ENCODE assay signal across 21 cellular contexts in the genomic region with DNA sequence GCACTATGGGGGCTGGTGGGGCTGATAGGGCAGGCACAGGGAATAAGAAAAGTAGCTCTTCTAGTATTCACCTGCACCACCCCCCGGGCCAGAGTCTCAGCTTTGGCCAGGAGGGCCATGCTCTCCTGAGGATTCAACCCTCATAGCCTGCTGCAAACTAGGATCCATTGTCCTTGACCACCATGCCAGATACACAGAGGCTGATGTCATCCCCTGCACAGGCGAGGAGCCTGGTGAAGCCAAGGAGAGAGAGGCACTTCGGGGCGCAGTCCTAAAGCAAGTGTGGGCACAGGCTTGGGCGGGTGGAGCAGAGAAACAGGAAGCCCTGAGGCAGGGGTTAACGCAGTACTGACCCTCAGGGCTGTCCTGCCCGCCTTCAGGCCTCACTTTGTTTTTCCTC. TPM values are rescaled to one million over a fixed set of nuclear protein-coding genes. Genes with fewer than 3 reads are reported as not detected.
DNase-seq lines count a peak whose midpoint lies in the region; ATAC-seq, FAIRE-seq and TF ChIP-seq lines count a peak whose summit lies in the region.
"Had no signal": no experiment of that assay in that cellular context is flagged by ENCODE, and none has a peak within 500 bp of the region (broad histone marks: within the 10 kb centered on the region; RNA-seq: fewer than 3 reads in every experiment).

No MANE protein-coding gene starts in this region.

- TF ChIP-seq POLR2A in HepG2 (IDR thresholded peaks at IDR 0.05; ENCODE audit: insufficient read depth in 1 of 2, low read depth in 2 of 2, low read length in 2 of 2): no peak
- TF ChIP-seq POLR2A in prostate gland (IDR thresholded peaks at IDR 0.05): no peak

- CTCF ChIA-PET in HEK293 (lab: Yijun Ruan, JAX) (interaction anchor here (1.3 kb wide), 1 partner anchor 8 kb away, joined by 5 read pairs; no protein-coding TSS in a partner anchor), HepG2 (lab: Yijun Ruan, JAX; ENCODE audit: low intra/inter-chr PET ratio, low total read pairs) (no interaction called here)

- no peaks in the 10 kb centered on the region for H3K9me3 ChIP-seq in HEK293 (ENCODE audit: control insufficient read depth, insufficient read depth, low read depth, low read length)
- H3K9me3 ChIP-seq in adipocyte (ENCODE audit: control insufficient read depth, low read length): no peaks in the 10 kb centered on the region
- no peaks in the 10 kb centered on the region for H3K9me3 ChIP-seq in HepG2 (ENCODE audit: low read length)
- H3K9me3 ChIP-seq in skeletal muscle tissue (ENCODE audit: control insufficient read depth in 3 of 3, low read length in 3 of 3): no peaks in the 10 kb centered on the region
- H3K9me3 ChIP-seq in prostate gland: no peaks in the 10 kb centered on the region
- H3K9me3 ChIP-seq: SJSA1 had no signal

- H3K36me3 ChIP-seq in HEK293 (ENCODE audit: control insufficient read depth in 2 of 2, insufficient read depth in 1 of 2, low read length in 2 of 2) (peaks cover 0 to 99% of the 10 kb centered on the region in 2 experiments; a peak in 1 of 3 replicates), adipocyte (ENCODE audit: control insufficient read depth, insufficient read depth, low read length, severe bottlenecking) (peaks cover 39% of the 10 kb centered on the region), HepG2 (replicated peaks in 1 of 2; ENCODE audit: control insufficient read depth in 1 of 2, insufficient read depth in 2 of 2, low read length in 2 of 2) (peaks cover 54 to 94% of the 10 kb centered on the region in 2 experiments), skeletal muscle tissue (ENCODE audit: control insufficient read depth in 3 of 3, insufficient read depth in 3 of 3, low read length in 3 of 3) (peaks cover 32 to 57% (median 51%) of the 10 kb centered on the region in 3 donors), prostate gland (peaks cover 0 to 4% of the 10 kb centered on the region in 2 donors)

- no peaks in the 10 kb centered on the region for H3K4me1 ChIP-seq in HEK293 (ENCODE audit: control insufficient read depth, insufficient read depth, low read length)
- peaks cover 21% of the 10 kb centered on the region for H3K4me1 ChIP-seq in adipocyte (ENCODE audit: control insufficient read depth, insufficient read depth, low read length)
- H3K4me1 ChIP-seq in HepG2 (ENCODE audit: insufficient read depth, low read length): no peaks in the 10 kb centered on the region
- H3K4me1 ChIP-seq in skeletal muscle tissue (ENCODE audit: control insufficient read depth in 3 of 3, insufficient read depth in 3 of 3, low read length in 3 of 3): peaks cover 66 to 89% (median 70%) of the 10 kb centered on the region in 3 donors
- peaks cover 12% of the 10 kb centered on the region for H3K4me1 ChIP-seq in prostate gland (replicated peaks)
- H3K4me1 ChIP-seq: SJSA1 had no signal

- POLR2A ChIA-PET in HEK293 (lab: Yijun Ruan, JAX) (no interaction called here), HepG2 (lab: Yijun Ruan, JAX) (no interaction called here)

- WGBS in HepG2 (ENCODE audit: low lambda C conversion rate): 98% methylated on average over 7 of the region's 7 CpGs
- 93% methylated on average over 7 of the region's 7 CpGs for WGBS in prostate gland

- ATAC-seq in HepG2: no peak
- ATAC-seq: activated naive CD4-positive, alpha-beta T cell treated with anti-CD3 and anti-CD28 coated beads, Interleukin-2, amount 50 U/mL, for 72 hours; activated T-cell treated with anti-CD3 and anti-CD28 coated beads, Interleukin-2, amount 50 U/mL, for 4 hours; effector memory CD8-positive, alpha-beta T cell; naive thymus-derived CD4-positive, alpha-beta T cell had no signal

- no peak overlapping the region for H3K4me3 ChIP-seq in HEK293 (ENCODE audit: low read depth, low read length)
- H3K4me3 ChIP-seq in adipocyte (ENCODE audit: low read length): peak overlapping the region; percentile 25
- no peak overlapping the region for H3K4me3 ChIP-seq in HepG2 (replicated peaks in 1 of 3; ENCODE audit: insufficient read depth in 1 of 3, low read depth in 2 of 3, low read length in 3 of 3)
- H3K4me3 ChIP-seq in skeletal muscle tissue (ENCODE audit: low read length in 3 of 3): peak overlapping the region in 1 of 3 donors; percentile 53
- no peak overlapping the region for H3K4me3 ChIP-seq in prostate gland
- H3K4me3 ChIP-seq: hepatocyte, lung, SJSA1 had no signal

- BruUV-seq in HepG2 (replicated peaks; lab: Mats Ljungman, UMichigan): no TSS peak

- no peak overlapping the region for H3K4me2 ChIP-seq in HepG2 (ENCODE audit: low read depth, low read length)
- H3K4me2 ChIP-seq: hepatocyte had no signal

- H3K9ac ChIP-seq in adipocyte (ENCODE audit: low read length) (peak overlapping the region; percentile 48), HepG2 (ENCODE audit: insufficient read depth, low read depth, low read length) (no peak overlapping the region), skeletal muscle tissue (ENCODE audit: low read depth in 1 of 3, low read length in 3 of 3) (peak overlapping the region in 2 of 3 donors; percentile 40 to 64)

- H3K27ac ChIP-seq in HEK293 (ENCODE audit: extremely low read depth, low read depth, low read length): no peak overlapping the region
- no peak overlapping the region for H3K27ac ChIP-seq in HepG2 (ENCODE audit: extremely low read length, insufficient read depth, low read length)
- H3K27ac ChIP-seq in skeletal muscle tissue (ENCODE audit: low read depth, low read length): peak overlapping the region; percentile 84
- H3K27ac ChIP-seq in prostate gland: no peak overlapping the region
- H3K27ac ChIP-seq: hepatocyte, SJSA1 had no signal

- H3K27me3 ChIP-seq in adipocyte (replicated peaks; ENCODE audit: control insufficient read depth, insufficient read depth, low read length) (no peaks in the 10 kb centered on the region), HepG2 (ENCODE audit: control insufficient read depth in 1 of 2, insufficient read depth in 2 of 2, low read length in 2 of 2) (no peaks in the 10 kb centered on the region), skeletal muscle tissue (ENCODE audit: control insufficient read depth in 3 of 3, insufficient read depth in 3 of 3, low read length in 3 of 3) (no peaks in the 10 kb centered on the region), prostate gland (replicated peaks; ENCODE audit: insufficient read depth) (no peaks in the 10 kb centered on the region)
- H3K27me3 ChIP-seq: hepatocyte, SJSA1 had no signal

- DNase-seq in adipocyte (ENCODE audit: low read depth) (no peak), HepG2 (ENCODE audit: low spot score) (no peak), NCI-H187 treated with DMSO at 0.1 percent for 48 hours (lab: John Stamatoyannopoulos, UW) (no peak), NCI-H510A treated with DMSO at 0.1 percent for 48 hours (lab: John Stamatoyannopoulos, UW) (no peak), cerebellum (ENCODE audit: low spot score) (no peak), prostate gland (ENCODE audit: low spot score) (no peak)
- DNase-seq: activated CD4-positive, alpha-beta T cell treated with anti-CD3 and anti-CD28 coated beads, Interleukin-2, amount 50 U/mL, for 4 hours; activated T-cell treated with anti-CD3 and anti-CD28 coated beads, Interleukin-2, amount 50 U/mL, for 4 hours; CD8-positive, alpha-beta memory T cell; DND-41; effector memory CD8-positive, alpha-beta T cell; KBM-7; naive thymus-derived CD4-positive, alpha-beta T cell; NCI-H1694 treated with DMSO at 0.1 percent for 48 hours; trophoblast cell had no signal

- TF ChIP-seq RAD21 in HepG2 (CRISPR knock-in tag; IDR thresholded peaks at IDR 0.05): no peak

- no peak overlapping the region for H2AFZ ChIP-seq in HepG2 (ENCODE audit: low read length)
- H2AFZ ChIP-seq: hepatocyte had no signal

- FAIRE-seq in HepG2 (lab: Jason Lieb, UNC): no peak

- no peak for TF ChIP-seq EP300 in HepG2 (IDR thresholded peaks at IDR 0.05; ENCODE audit: low read depth in 2 of 2, low read length in 2 of 2)
- TF ChIP-seq EP300 in HepG2 (CRISPR knock-in tag; IDR thresholded peaks at IDR 0.05; ENCODE audit: borderline replicate concordance): no peak

- in situ Hi-C loops in HepG2 (cut with HindIII; ENCODE audit: extremely low pct_ligation_motif_present, low pct_unique_long_range_greater_than_20kb): no loop called here

- H3K79me2 ChIP-seq in HepG2 (ENCODE audit: insufficient read depth, low read length): no peaks in the 10 kb centered on the region
- H3K79me2 ChIP-seq: hepatocyte had no signal

- no peak for TF ChIP-seq CTCF in HEK293 (tag by site-specific recombination; IDR thresholded peaks at IDR 0.05)
- TF ChIP-seq CTCF in HepG2 (CRISPR knock-in tag; IDR thresholded peaks at IDR 0.05): no peak
- no peak for TF ChIP-seq CTCF in prostate gland (IDR thresholded peaks at IDR 0.05)

- no peaks in the 10 kb centered on the region for H4K20me1 ChIP-seq in HepG2 (ENCODE audit: insufficient read depth, low read length)

- intact Hi-C loops in HepG2 (cut with micrococcal nuclease; ENCODE audit: unreplicated experiment) (no loop called here), prostate gland (cut with DNase I) (no loop called here)

RNA-seq across cellular contexts. Expression of gene TMEM53, which starts 29.5 kb away (rescaled TPM):
- total RNA-seq in HepG2 (2016; rRNA removed; fragmentation: Illumina TruSeq; extraction: Trizol) (12.6 and 13.8 TPM in 2 replicates), skeletal muscle tissue (3.1 TPM), cerebellum (4.7 TPM), prostate gland (1 to 10 TPM; 2.7 to 6.9 TPM)
- total RNA-seq in HepG2 (2016; cell fraction: cytosol; rRNA removed; fragmentation: Illumina TruSeq; extraction: Trizol; ENCODE audit: low read depth): 9.7 and 10.8 TPM in 2 replicates
- total RNA-seq in HepG2 (2016; cell fraction: insoluble cytoplasmic fraction; rRNA removed; fragmentation: Illumina TruSeq; extraction: Trizol): 11.0 and 12.5 TPM in 2 replicates
- total RNA-seq in HepG2 (2016; cell fraction: membrane; rRNA removed; fragmentation: Illumina TruSeq; extraction: Trizol): 11.8 and 17.4 TPM in 2 replicates
- total RNA-seq in HepG2 (2016; cell fraction: nucleus; rRNA removed; fragmentation: Illumina TruSeq; extraction: Trizol): 5.8 and 7.3 TPM in 2 replicates
- 20.2 and 22.3 TPM in 2 replicates for polyA plus RNA-seq in HepG2 (2011; rRNA removed)
- polyA plus RNA-seq in HepG2 (2011; cell fraction: cytosol; rRNA removed): 23.3 and 31.3 TPM in 2 replicates
- polyA plus RNA-seq in HepG2 (2011; cell fraction: nucleus; rRNA removed): 16.1 and 17.2 TPM in 2 replicates
- polyA plus RNA-seq in HepG2 (2012): 14.0 and 14.1 TPM in 2 replicates
- polyA plus RNA-seq in HepG2 (2016; cell fraction: cytosol; fragmentation: Illumina TruSeq; extraction: Trizol; ENCODE audit: low read depth): 17.0 and 20.1 TPM in 2 replicates
- 14.9 and 21.4 TPM in 2 replicates for polyA plus RNA-seq in HepG2 (2016; cell fraction: insoluble cytoplasmic fraction; fragmentation: Illumina TruSeq; extraction: Trizol; ENCODE audit: low read depth)
- polyA plus RNA-seq in HepG2 (2016; cell fraction: membrane; fragmentation: Illumina TruSeq; extraction: Trizol; ENCODE audit: low read depth): 17.6 and 20.4 TPM in 2 replicates
- polyA plus RNA-seq in HepG2 (2016; cell fraction: nucleus; fragmentation: Illumina TruSeq; extraction: Trizol; ENCODE audit: insufficient read depth, low read depth): 14.6 and 19.8 TPM in 2 replicates
- 19.3 and 62.1 TPM in 2 replicates for polyA minus RNA-seq in HepG2 (2011; rRNA and poly(A)+ RNA removed; ENCODE audit: low replicate concordance)
- 18.5 and 20.3 TPM in 2 replicates for polyA minus RNA-seq in HepG2 (2011; cell fraction: cytosol; rRNA and poly(A)+ RNA removed)
- polyA minus RNA-seq in HepG2 (2011; cell fraction: nucleus; rRNA and poly(A)+ RNA removed): 5.9 and 6.3 TPM in 2 replicates

RNA-seq across cellular contexts. Expression of gene ARMH1, which starts 29.7 kb away (rescaled TPM):
- not detected in 2 replicates for total RNA-seq in HepG2 (2016; rRNA removed; fragmentation: Illumina TruSeq; extraction: Trizol)
- total RNA-seq in HepG2 (2016; cell fraction: cytosol; rRNA removed; fragmentation: Illumina TruSeq; extraction: Trizol; ENCODE audit: low read depth): not detected in 2 replicates
- total RNA-seq in HepG2 (2016; cell fraction: insoluble cytoplasmic fraction; rRNA removed; fragmentation: Illumina TruSeq; extraction: Trizol): 0.35 TPM in 1 of 2 replicates, not detected in the other
- not detected in 2 replicates for total RNA-seq in HepG2 (2016; cell fraction: membrane; rRNA removed; fragmentation: Illumina TruSeq; extraction: Trizol)
- not detected in 2 replicates for total RNA-seq in HepG2 (2016; cell fraction: nucleus; rRNA removed; fragmentation: Illumina TruSeq; extraction: Trizol)
- polyA plus RNA-seq in HepG2 (2011; rRNA removed): 0.69 and 1.1 TPM in 2 replicates
- 0.37 and 0.52 TPM in 2 replicates for polyA plus RNA-seq in HepG2 (2011; cell fraction: cytosol; rRNA removed)
- 5.8 and 7.5 TPM in 2 replicates for polyA plus RNA-seq in HepG2 (2011; cell fraction: nucleus; rRNA removed)
- polyA plus RNA-seq in HepG2 (2012): 0.35 and 1.7 TPM in 2 replicates
- polyA plus RNA-seq in HepG2 (2016; cell fraction: cytosol; fragmentation: Illumina TruSeq; extraction: Trizol; ENCODE audit: low read depth): not detected in 2 replicates
- not detected in 2 replicates for polyA plus RNA-seq in HepG2 (2016; cell fraction: insoluble cytoplasmic fraction; fragmentation: Illumina TruSeq; extraction: Trizol; ENCODE audit: low read depth)
- polyA plus RNA-seq in HepG2 (2016; cell fraction: membrane; fragmentation: Illumina TruSeq; extraction: Trizol; ENCODE audit: low read depth): not detected in 2 replicates
- polyA plus RNA-seq in HepG2 (2016; cell fraction: nucleus; fragmentation: Illumina TruSeq; extraction: Trizol; ENCODE audit: insufficient read depth, low read depth): not detected in 2 replicates
- 2.2 TPM in 1 of 2 replicates, not detected in the other for polyA minus RNA-seq in HepG2 (2011; rRNA and poly(A)+ RNA removed; ENCODE audit: low replicate concordance)
- not detected in 2 replicates for polyA minus RNA-seq in HepG2 (2011; cell fraction: cytosol; rRNA and poly(A)+ RNA removed)
- polyA minus RNA-seq in HepG2 (2011; cell fraction: nucleus; rRNA and poly(A)+ RNA removed): 1.7 TPM in 1 of 2 replicates, not detected in the other
- total RNA-seq in skeletal muscle tissue: 0.52 TPM
- total RNA-seq in cerebellum: 5.2 TPM
- total RNA-seq in prostate gland: 1 to 10 TPM; 1.0 to 3.6 TPM
- total RNA-seq: SJSA1 had no signal
